9 cellular contexts compared by ENCODE assay signal in the genomic region with DNA sequence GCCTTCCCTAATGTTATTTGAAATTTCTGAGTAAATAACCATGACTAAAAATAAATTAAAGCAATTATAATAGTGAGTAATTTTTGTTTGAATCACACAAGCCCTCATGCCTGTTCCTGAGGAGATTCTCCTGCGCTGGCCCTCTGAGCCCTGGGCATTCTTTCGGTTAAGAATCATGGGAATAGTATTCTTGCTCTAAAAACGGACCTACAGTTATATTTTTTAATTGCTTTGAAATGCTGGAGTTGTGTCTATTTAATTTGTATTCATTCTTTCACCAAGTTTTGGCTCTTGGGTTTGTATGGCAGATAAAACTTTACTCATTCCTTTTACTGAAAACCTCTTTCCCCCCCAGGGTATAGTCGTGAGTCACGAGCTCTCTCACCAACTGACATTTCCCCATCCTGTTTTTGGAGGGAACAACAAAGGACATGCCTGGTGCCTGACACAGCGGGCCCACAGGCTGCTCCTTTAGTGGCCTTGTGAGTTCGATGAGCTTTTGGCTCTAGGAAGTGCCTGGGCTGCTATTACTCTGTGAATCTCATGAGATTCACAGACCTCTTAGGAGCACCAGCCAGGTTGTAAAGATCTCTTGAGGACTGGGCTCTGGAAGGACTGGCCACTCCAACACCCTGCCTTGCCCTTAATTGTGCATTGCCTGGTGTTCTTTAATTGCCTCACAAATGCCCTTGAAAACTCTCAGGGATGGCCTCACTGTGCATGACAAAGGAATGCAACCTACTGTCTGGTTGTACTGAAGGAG. TPM values are rescaled to one million over a fixed set of nuclear protein-coding genes. Genes with fewer than 3 reads are reported as not detected.
DNase-seq lines count a peak whose midpoint lies in the region; ATAC-seq, FAIRE-seq and TF ChIP-seq lines count a peak whose summit lies in the region.
"Had no signal": no experiment of that assay in that cellular context is flagged by ENCODE, and none has a peak within 500 bp of the region (broad histone marks: within the 10 kb centered on the region; RNA-seq: fewer than 3 reads in every experiment).

No MANE protein-coding gene starts in this region.

- H3K9me1 ChIP-seq in keratinocyte (ENCODE audit: control insufficient read depth, extremely low read depth, insufficient read depth, low read length): no peaks in the 10 kb centered on the region

- H3K36me3 ChIP-seq in keratinocyte (ENCODE audit: control insufficient read depth in 2 of 2, extremely low read depth in 1 of 2, insufficient read depth in 2 of 2, low read length in 2 of 2): no peaks in the 10 kb centered on the region

- peaks cover 28% of the 10 kb centered on the region for H3K4me1 ChIP-seq in keratinocyte (ENCODE audit: control insufficient read depth, extremely low read depth, insufficient read depth, low read length)

- ATAC-seq in HG02970 (IDR thresholded peaks at IDR 0.05; ENCODE audit: low FRiP score, unreplicated experiment): no peak

- H3K9me3 ChIP-seq in keratinocyte (ENCODE audit: control insufficient read depth, low read depth, low read length): no peaks in the 10 kb centered on the region

- peak overlapping the region; percentile 73 for H3K4me2 ChIP-seq in keratinocyte (ENCODE audit: control insufficient read depth, extremely low read depth, insufficient read depth, low read depth, low read length)

- no peak overlapping the region for H3K9ac ChIP-seq in keratinocyte (ENCODE audit: control insufficient read depth, extremely low read depth, insufficient read depth, low read length)

- CTCF ChIA-PET in activated naive CD4-positive, alpha-beta T cell treated with anti-CD3 and anti-CD28 coated beads for 36 hours (lab: Charles Lee): no interaction called here

- no peaks in the 10 kb centered on the region for H3K27me3 ChIP-seq in keratinocyte (ENCODE audit: control insufficient read depth, extremely low read depth, insufficient read depth, low read length)

- H3K4me1 Mint-ChIP-seq in activated naive CD4-positive, alpha-beta T cell treated with anti-CD3 and anti-CD28 coated beads for 36 hours (ENCODE audit: low read depth): peaks cover 4% of the 10 kb centered on the region
- H3K4me1 Mint-ChIP-seq in brain: peaks cover 22% of the 10 kb centered on the region

- TF ChIP-seq CTCF in brain (conservative IDR thresholded peaks at IDR 0.05) (no peak), keratinocyte (optimal IDR thresholded peaks at IDR 0.05 in 1 of 3, IDR thresholded peaks at IDR 0.05 in 1 of 3, conservative IDR thresholded peaks at IDR 0.05 in 1 of 3; ENCODE audit: extremely low read depth in 1 of 3, insufficient read depth in 2 of 3, low read length in 3 of 3) (no peak)

- dilution Hi-C loops in keratinocyte (cut with MboI; ENCODE audit: extremely low pct_ligation_motif_present, low sequenced_read_pairs): no loop called here

- no peaks in the 10 kb centered on the region for H3K9me3 Mint-ChIP-seq in activated naive CD4-positive, alpha-beta T cell treated with anti-CD3 and anti-CD28 coated beads for 36 hours
- no peaks in the 10 kb centered on the region for H3K9me3 Mint-ChIP-seq in brain
- H3K9me3 Mint-ChIP-seq: CD4-positive, alpha-beta T cell had no signal

- no peaks in the 10 kb centered on the region for H3K79me2 ChIP-seq in keratinocyte (ENCODE audit: control insufficient read depth, insufficient read depth, low read length)

- H4K20me1 ChIP-seq in keratinocyte (ENCODE audit: control insufficient read depth, extremely low read depth, insufficient read depth, low read length): no peaks in the 10 kb centered on the region

- no peak overlapping the region for H3K27ac Mint-ChIP-seq in activated naive CD4-positive, alpha-beta T cell treated with anti-CD3 and anti-CD28 coated beads for 36 hours
- peak overlapping the region in 4 of 5 experiments; percentile 47 to 75 (median 60) for H3K27ac Mint-ChIP-seq in brain
- H3K27ac Mint-ChIP-seq: CD4-positive, alpha-beta T cell had no signal

- intact Hi-C loops in activated naive CD4-positive, alpha-beta T cell treated with anti-CD3 and anti-CD28 coated beads for 36 hours (cut with micrococcal nuclease): no loop called here

- H3K4me3 ChIP-seq in keratinocyte (ENCODE audit: control insufficient read depth in 2 of 3, extremely low read depth in 1 of 3, insufficient read depth in 2 of 3, low read depth in 1 of 3, low read length in 3 of 3): peak overlapping the region in 1 of 3 experiments; percentile 21

- peaks cover 6% of the 10 kb centered on the region for H3K27me3 Mint-ChIP-seq in activated naive CD4-positive, alpha-beta T cell treated with anti-CD3 and anti-CD28 coated beads for 36 hours (ENCODE audit: low read depth)
- H3K27me3 Mint-ChIP-seq in brain: no peaks in the 10 kb centered on the region

- DNase-seq in activated naive CD4-positive, alpha-beta T cell treated with anti-CD3 and anti-CD28 coated beads for 36 hours: peak; percentile 17
- no peak for DNase-seq in activated naive CD4-positive, alpha-beta T cell (lab: John Stamatoyannopoulos, UW)
- DNase-seq in keratinocyte (ENCODE audit: low read depth, low spot score) (peak; percentile 80), urothelium cell line (ENCODE audit: low spot score) (peak; percentile 71), NCI-H2171 (lab: John Stamatoyannopoulos, UW) (no peak), NCI-H1105 treated with DMSO at 0.1 percent for 48 hours (lab: John Stamatoyannopoulos, UW) (no peak)
- DNase-seq: CD4-positive, alpha-beta T cell had no signal

- H3K36me3 Mint-ChIP-seq in activated naive CD4-positive, alpha-beta T cell treated with anti-CD3 and anti-CD28 coated beads for 36 hours (ENCODE audit: low read depth): no peaks in the 10 kb centered on the region
- no peaks in the 10 kb centered on the region for H3K36me3 Mint-ChIP-seq in brain

- no peak overlapping the region for H2AFZ ChIP-seq in keratinocyte (ENCODE audit: control insufficient read depth, low read length)

- H3K27ac ChIP-seq in keratinocyte (ENCODE audit: control insufficient read depth, insufficient read depth, low read length): peak overlapping the region; percentile 60

- FAIRE-seq in keratinocyte (lab: Jason Lieb, UNC) (peak; percentile 77), urothelium cell line (lab: Jason Lieb, UNC) (no peak)

- H3K4me3 Mint-ChIP-seq in activated naive CD4-positive, alpha-beta T cell treated with anti-CD3 and anti-CD28 coated beads for 36 hours: no peak overlapping the region
- no peak overlapping the region for H3K4me3 Mint-ChIP-seq in brain
- H3K4me3 Mint-ChIP-seq: CD4-positive, alpha-beta T cell had no signal

RNA-seq across cellular contexts. Expression of a gene that starts 58.6 kb away (rescaled TPM):
- total RNA-seq in activated naive CD4-positive, alpha-beta T cell treated with anti-CD3 and anti-CD28 coated beads for 36 hours: under 1 TPM; 0.26 to 0.40 TPM
- polyA plus RNA-seq in brain (ENCODE audit: insufficient read depth, low read depth, low replicate concordance) (2.7 TPM), keratinocyte (0.31 to 0.43 TPM (median 0.39 TPM) in 3 replicates)
- polyA plus RNA-seq in keratinocyte (2011; ENCODE audit: low read depth): 0.37 TPM
- polyA plus RNA-seq in keratinocyte (2011; cell fraction: cytosol; rRNA removed): 0.19 and 0.21 TPM in 2 replicates
- 1.2 and 1.6 TPM in 2 replicates for polyA plus RNA-seq in keratinocyte (2011; cell fraction: nucleus; rRNA removed)
- 0.24 and 1.4 TPM in 2 replicates for polyA plus RNA-seq in keratinocyte (2012; ENCODE audit: low replicate concordance)
- polyA minus RNA-seq in keratinocyte: 0.07 to 2.4 TPM (median 1.1 TPM) in 3 replicates
- not detected for polyA minus RNA-seq in keratinocyte (2011; cell fraction: cytosol; rRNA and poly(A)+ RNA removed)
- 1.2 and 3.0 TPM in 2 replicates for polyA minus RNA-seq in keratinocyte (2011; cell fraction: nucleus; rRNA and poly(A)+ RNA removed)

Comparison
In these comparisons a context has a peak if more than half of its experiments do, and no peak if none do; other contexts are left out.
1. DNase-seq: peak in activated naive CD4-positive, alpha-beta T cell treated with anti-CD3 and anti-CD28 coated beads for 36 hours (single experiment), keratinocyte (single experiment) and urothelium cell line (single experiment); none in activated naive CD4-positive, alpha-beta T cell (0 of 4), NCI-H2171 (single experiment) and NCI-H1105 treated with DMSO at 0.1 percent for 48 hours (single experiment).